ENCODE assay signal across 11 cellular contexts in genomic region chr11:115760528-115760837, GRCh38.
DNase-seq lines count a peak whose midpoint lies in the region; ATAC-seq and TF ChIP-seq lines count a peak whose summit lies in the region.
"Had no signal": no experiment of that assay in that cellular context is flagged by ENCODE, and none has a peak within 500 bp of the region (broad histone marks: within the 10 kb centered on the region; RNA-seq: fewer than 3 reads in every experiment).

No MANE protein-coding gene starts in this region.

- no peaks in the 10 kb centered on the region for H3K36me3 Mint-ChIP-seq in MCF 10A (ENCODE audit: insufficient read depth, unreplicated experiment)
- peaks cover 14% of the 10 kb centered on the region for H3K36me3 Mint-ChIP-seq in nephron progenitor cell (ENCODE audit: low read depth)
- H3K36me3 Mint-ChIP-seq in activated CD4-positive, alpha-beta T cell treated with anti-CD3 and anti-CD28 coated beads, Interleukin-2, amount 10 ng/mL, durations not matched to agents 7 days and 5 days (ENCODE audit: low read depth), result no peaks in the 10 kb centered on the region
- H3K36me3 Mint-ChIP-seq: activated naive CD8-positive, alpha-beta T cell treated with anti-CD3 and anti-CD28 coated beads for 36 hours had no signal

- peak overlapping the region; percentile 67 to 80 (median 79) for H3K4me3 ChIP-seq in breast epithelium
- H3K4me3 ChIP-seq in gastroesophageal sphincter, result peak overlapping the region; percentile 51 to 74
- H3K4me3 ChIP-seq in vagina, result peak overlapping the region; percentile 60 to 80
- H3K4me3 ChIP-seq in PC-9, result no peak overlapping the region
- H3K4me3 ChIP-seq: BLaER1 treated with 17β-estradiol and CSF1 and Interleukin-3, amounts not matched to agents 10 nM and 100 nM had no signal

- TF ChIP-seq CTCF in breast epithelium (IDR thresholded peaks at IDR 0.05) (no peak), MCF 10A (IDR thresholded peaks at IDR 0.05; ENCODE audit: unreplicated experiment) (no peak), gastroesophageal sphincter (IDR thresholded peaks at IDR 0.05) (no peak), nephron progenitor cell (IDR thresholded peaks at IDR 0.05) (no peak), vagina (IDR thresholded peaks at IDR 0.05) (no peak), PC-9 (conservative IDR thresholded peaks at IDR 0.05) (no peak)

- H3K4me1 ChIP-seq in breast epithelium (peaks cover 0 to 3% of the 10 kb centered on the region in 2 donors), gastroesophageal sphincter (peaks cover 0 to 20% (median 5%) of the 10 kb centered on the region in 3 donors), vagina (peaks cover 23% of the 10 kb centered on the region), PC-9 (replicated peaks; ENCODE audit: insufficient read depth) (no peaks in the 10 kb centered on the region)

- H3K4me3 Mint-ChIP-seq in MCF 10A (ENCODE audit: unreplicated experiment), result no peak overlapping the region
- H3K4me3 Mint-ChIP-seq in nephron progenitor cell, result peak overlapping the region; percentile 72
- H3K4me3 Mint-ChIP-seq in activated CD4-positive, alpha-beta T cell treated with anti-CD3 and anti-CD28 coated beads, Interleukin-2, amount 10 ng/mL, durations not matched to agents 7 days and 5 days, result no peak overlapping the region
- H3K4me3 Mint-ChIP-seq: activated naive CD8-positive, alpha-beta T cell treated with anti-CD3 and anti-CD28 coated beads for 36 hours; T-helper 1 cell treated with Interleukin-12 subunit alpha and Interleukin-12 subunit beta and Interleukin-4 antibody, amounts not matched to agents 30 μg/mL and 1 μg/mL, for 36 hours had no signal

- H3K27me3 ChIP-seq in breast epithelium, result no peaks in the 10 kb centered on the region
- no peaks in the 10 kb centered on the region for H3K27me3 ChIP-seq in gastroesophageal sphincter
- H3K27me3 ChIP-seq in vagina, result no peaks in the 10 kb centered on the region
- H3K27me3 ChIP-seq in PC-9 (ENCODE audit: insufficient read depth, low read depth), result peaks cover 65% of the 10 kb centered on the region
- H3K27me3 ChIP-seq: BLaER1 treated with 17β-estradiol and CSF1 and Interleukin-3, amounts not matched to agents 10 nM and 100 nM had no signal

- no peak overlapping the region for H3K4me2 ChIP-seq in PC-9

- H3K9me3 Mint-ChIP-seq in MCF 10A (ENCODE audit: unreplicated experiment) (no peaks in the 10 kb centered on the region), nephron progenitor cell (no peaks in the 10 kb centered on the region)
- H3K9me3 Mint-ChIP-seq in activated CD4-positive, alpha-beta T cell treated with anti-CD3 and anti-CD28 coated beads, Interleukin-2, amount 10 ng/mL, durations not matched to agents 7 days and 5 days, result no peaks in the 10 kb centered on the region
- H3K9me3 Mint-ChIP-seq: activated naive CD8-positive, alpha-beta T cell treated with anti-CD3 and anti-CD28 coated beads for 36 hours; T-helper 1 cell treated with Interleukin-12 subunit alpha and Interleukin-12 subunit beta and Interleukin-4 antibody, amounts not matched to agents 30 μg/mL and 1 μg/mL, for 36 hours had no signal

- CTCF ChIA-PET in MCF 10A (lab: Yijun Ruan, JAX) (no interaction called here), PC-9 (lab: Charles Lee) (no interaction called here)
- CTCF ChIA-PET in activated CD4-positive, alpha-beta T cell treated with anti-CD3 and anti-CD28 coated beads, Interleukin-2, amount 10 ng/mL, durations not matched to agents 7 days and 5 days (lab: Charles Lee), result no interaction called here

- H3K9me2 ChIP-seq in PC-9 (ENCODE audit: insufficient read depth), result no peaks in the 10 kb centered on the region

- intact Hi-C loops in breast epithelium (cut with DNase I; ENCODE audit: low total_unique reads), result no loop called here
- intact Hi-C loops in MCF 10A (cut with micrococcal nuclease), result no loop called here
- intact Hi-C loops in vagina (cut with DNase I), result no loop called here
- intact Hi-C loops in PC-9 (cut with micrococcal nuclease; ENCODE audit: unreplicated experiment), result no loop called here

- WGBS in gastroesophageal sphincter (ENCODE audit: low coverage in 1 of 2), 2 donors, result 0 to 17% methylated on average over 1 to 7 of the region's 9 CpGs

- H3F3A ChIP-seq in PC-9 (ENCODE audit: insufficient read depth, low read depth), result no peaks in the 10 kb centered on the region

- H3K27ac ChIP-seq in breast epithelium (peak overlapping the region in 1 of 2 donors; percentile 33), gastroesophageal sphincter (peak overlapping the region in 2 of 4 donors; percentile 53 to 67), vagina (peak overlapping the region; percentile 58), PC-9 (no peak overlapping the region)
- H3K27ac ChIP-seq: BLaER1 treated with 17β-estradiol and CSF1 and Interleukin-3, amounts not matched to agents 10 nM and 100 nM had no signal

- BruUV-seq in MCF 10A (replicated peaks; lab: Mats Ljungman, UMichigan), result no TSS peak
- no TSS peak for BruUV-seq in PC-9 (replicated peaks; lab: Mats Ljungman, UMichigan)

- TF ChIP-seq EP300 in gastroesophageal sphincter (IDR thresholded peaks at IDR 0.05), result no peak

- H3K4me1 Mint-ChIP-seq in MCF 10A (ENCODE audit: insufficient read depth, unreplicated experiment) (no peaks in the 10 kb centered on the region), nephron progenitor cell (peaks cover 47% of the 10 kb centered on the region)
- no peaks in the 10 kb centered on the region for H3K4me1 Mint-ChIP-seq in activated CD4-positive, alpha-beta T cell treated with anti-CD3 and anti-CD28 coated beads, Interleukin-2, amount 10 ng/mL, durations not matched to agents 7 days and 5 days
- H3K4me1 Mint-ChIP-seq: activated naive CD8-positive, alpha-beta T cell treated with anti-CD3 and anti-CD28 coated beads for 36 hours had no signal

- H3K9me3 ChIP-seq in breast epithelium (no peaks in the 10 kb centered on the region), gastroesophageal sphincter (no peaks in the 10 kb centered on the region), vagina (no peaks in the 10 kb centered on the region), PC-9 (ENCODE audit: insufficient read depth, low read depth) (no peaks in the 10 kb centered on the region)

- no peaks in the 10 kb centered on the region for H3K27me3 Mint-ChIP-seq in MCF 10A (ENCODE audit: insufficient read depth, unreplicated experiment)
- no peaks in the 10 kb centered on the region for H3K27me3 Mint-ChIP-seq in nephron progenitor cell (ENCODE audit: low read depth, poor library complexity)
- H3K27me3 Mint-ChIP-seq in activated CD4-positive, alpha-beta T cell treated with anti-CD3 and anti-CD28 coated beads, Interleukin-2, amount 10 ng/mL, durations not matched to agents 7 days and 5 days, result peaks cover 16% of the 10 kb centered on the region

- POLR2A ChIA-PET in MCF 10A (lab: Yijun Ruan, JAX), result no interaction called here
- POLR2A ChIA-PET in activated CD4-positive, alpha-beta T cell treated with anti-CD3 and anti-CD28 coated beads, Interleukin-2, amount 10 ng/mL, durations not matched to agents 7 days and 5 days (lab: Charles Lee), result no interaction called here
- POLR2A ChIA-PET in PC-9 (lab: Charles Lee; ENCODE audit: unreplicated experiment), result no interaction called here

- DNase-seq in breast epithelium (ENCODE audit: low spot score in 2 of 2), result no peak
- DNase-seq in MCF 10A (ENCODE audit: unreplicated experiment), result no peak
- DNase-seq in nephron progenitor cell, result peak; percentile 35
- no peak for DNase-seq in vagina (ENCODE audit: extremely low spot score in 2 of 2)
- no peak for DNase-seq in activated CD4-positive, alpha-beta T cell treated with anti-CD3 and anti-CD28 coated beads, Interleukin-2, amount 10 ng/mL, durations not matched to agents 7 days and 5 days
- no peak for DNase-seq in amygdala (lab: John Stamatoyannopoulos, UW)
- no peak for DNase-seq in PC-9
- DNase-seq: activated naive CD8-positive, alpha-beta T cell treated with anti-CD3 and anti-CD28 coated beads for 36 hours had no signal

- TF ChIP-seq POLR2A in breast epithelium (IDR thresholded peaks at IDR 0.05) (no peak), gastroesophageal sphincter (IDR thresholded peaks at IDR 0.05) (no peak), vagina (IDR thresholded peaks at IDR 0.05) (no peak)

- H3K36me3 ChIP-seq in breast epithelium, result no peaks in the 10 kb centered on the region
- H3K36me3 ChIP-seq in gastroesophageal sphincter, result no peaks in the 10 kb centered on the region
- no peaks in the 10 kb centered on the region for H3K36me3 ChIP-seq in vagina
- no peaks in the 10 kb centered on the region for H3K36me3 ChIP-seq in PC-9 (ENCODE audit: low read depth)
- H3K36me3 ChIP-seq: BLaER1 treated with 17β-estradiol and CSF1 and Interleukin-3, amounts not matched to agents 10 nM and 100 nM had no signal

- no peaks in the 10 kb centered on the region for H4K20me1 ChIP-seq in PC-9 (ENCODE audit: insufficient read depth)
- H4K20me1 ChIP-seq: BLaER1 treated with 17β-estradiol and CSF1 and Interleukin-3, amounts not matched to agents 10 nM and 100 nM had no signal

- H3K27ac Mint-ChIP-seq in MCF 10A (ENCODE audit: low read depth, unreplicated experiment), result no peak overlapping the region
- no peak overlapping the region for H3K27ac Mint-ChIP-seq in nephron progenitor cell
- H3K27ac Mint-ChIP-seq in activated CD4-positive, alpha-beta T cell treated with anti-CD3 and anti-CD28 coated beads, Interleukin-2, amount 10 ng/mL, durations not matched to agents 7 days and 5 days, result no peak overlapping the region
- H3K27ac Mint-ChIP-seq: activated naive CD8-positive, alpha-beta T cell treated with anti-CD3 and anti-CD28 coated beads for 36 hours; T-helper 1 cell treated with Interleukin-12 subunit alpha and Interleukin-12 subunit beta and Interleukin-4 antibody, amounts not matched to agents 30 μg/mL and 1 μg/mL, for 36 hours had no signal

- H3K79me2 ChIP-seq in PC-9 (ENCODE audit: low read depth), result no peaks in the 10 kb centered on the region

- ATAC-seq in gastroesophageal sphincter, result peak; percentile 39

- no peak overlapping the region for H2AFZ ChIP-seq in PC-9
